In genomic region chr5:111806150-111806549, GRCh38 we compare ENCODE assay signal across 17 cellular contexts. TPM values are rescaled to one million over a fixed set of nuclear protein-coding genes. Genes with fewer than 3 reads are reported as not detected.
DNase-seq lines count a peak whose midpoint lies in the region; ATAC-seq, FAIRE-seq and TF ChIP-seq lines count a peak whose summit lies in the region.
"Had no signal": no experiment of that assay in that cellular context is flagged by ENCODE, and none has a peak within 500 bp of the region (broad histone marks: within the 10 kb centered on the region; RNA-seq: fewer than 3 reads in every experiment).

No MANE protein-coding gene starts in this region.

- H2BK12ac ChIP-seq in H1 (ENCODE audit: low read depth, low read length) = no peak overlapping the region

- H3K79me1 ChIP-seq in IMR-90 (ENCODE audit: low read depth in 1 of 2, low read length in 2 of 2) (no peaks in the 10 kb centered on the region), H1 (ENCODE audit: low read depth, low read length) (no peaks in the 10 kb centered on the region)

- in situ Hi-C loops in IMR-90 (cut with MboI; ENCODE audit: low sequenced_read_pairs) = no loop called here

- H3K23me2 ChIP-seq in H1 (ENCODE audit: low read depth, low read length) = no peaks in the 10 kb centered on the region; the same call in 1 of the 2 replicates

- no peak overlapping the region for H4K8ac ChIP-seq in IMR-90 (ENCODE audit: low read depth in 2 of 2, low read length in 2 of 2)
- H4K8ac ChIP-seq in H1 (ENCODE audit: extremely low read depth, insufficient read depth, low read length) = no peak overlapping the region

- H3K14ac ChIP-seq in IMR-90 (replicated peaks; ENCODE audit: low read depth, low read length) (no peak overlapping the region), H1 (ENCODE audit: insufficient read length) (no peak overlapping the region)

- dilution Hi-C loops in IMR-90 (cut with HindIII; ENCODE audit: low sequenced_read_pairs, unreplicated experiment) = no loop called here

- no peak overlapping the region for H2AK9ac ChIP-seq in IMR-90 (replicated peaks; ENCODE audit: low read depth, low read length, poor library complexity)

- H3K4me2 ChIP-seq in IMR-90 (ENCODE audit: low read depth, low read length) (no peak overlapping the region), H1 (ENCODE audit: insufficient read depth in 1 of 2, low read depth in 2 of 2, low read length in 2 of 2) (no peak overlapping the region)

- H4K20me1 ChIP-seq in IMR-90 (ENCODE audit: insufficient read depth, low read length) (no peaks in the 10 kb centered on the region), H1 (replicated peaks in 1 of 2; ENCODE audit: control insufficient read depth in 1 of 2, insufficient read depth in 2 of 2, low read length in 2 of 2) (no peaks in the 10 kb centered on the region)

- no peak for TF ChIP-seq RAD21 in IMR-90 (IDR thresholded peaks at IDR 0.05; ENCODE audit: low read length)
- no peak for TF ChIP-seq RAD21 in H1 (IDR thresholded peaks at IDR 0.05 in 1 of 2, conservative IDR thresholded peaks at IDR 0.05 in 1 of 2; ENCODE audit: low read depth in 2 of 2, low read length in 2 of 2)

- H3K9me1 ChIP-seq in IMR-90 (ENCODE audit: insufficient read depth, low read length) = no peaks in the 10 kb centered on the region

- WGBS in IMR-90 (ENCODE audit: extremely low coverage in 2 of 2, insufficient read length in 1 of 2), 2 experiments = no CpG with 5 or more reads among the region's 2 CpGs
- WGBS in H1 (ENCODE audit: extremely low coverage in 1 of 2, insufficient coverage in 1 of 2, insufficient read length in 1 of 2, insufficient replicate concordance in 2 of 2, low coverage in 1 of 2, low lambda C conversion rate in 2 of 2, missing lambda C conversion rate in 1 of 2), 2 experiments = 88% methylated on average over 2 of the region's 2 CpGs; no CpG with 5 or more reads in 1 of the 2 experiments

- no peak overlapping the region for H2BK15ac ChIP-seq in IMR-90 (ENCODE audit: low read depth, low read length)
- no peak overlapping the region for H2BK15ac ChIP-seq in H1 (ENCODE audit: low read length)

- H2AK5ac ChIP-seq in IMR-90 (ENCODE audit: low read depth, low read length) (no peak overlapping the region), H1 (ENCODE audit: low read depth, low read length) (no peak overlapping the region)

- H4K91ac ChIP-seq in IMR-90 (ENCODE audit: insufficient read depth, low read depth, low read length) = no peak overlapping the region
- no peak overlapping the region for H4K91ac ChIP-seq in H1 (replicated peaks; ENCODE audit: insufficient read length, low read length)

- no peaks in the 10 kb centered on the region for H3K36me3 ChIP-seq in IMR-90 (ENCODE audit: control insufficient read depth, insufficient read depth, low read length)
- H3K36me3 ChIP-seq in H1 (ENCODE audit: control insufficient read depth in 2 of 4, insufficient read depth in 4 of 4, low read length in 3 of 4) = no peaks in the 10 kb centered on the region
- no peaks in the 10 kb centered on the region for H3K36me3 ChIP-seq in thoracic aorta
- no peaks in the 10 kb centered on the region for H3K36me3 ChIP-seq in colonic mucosa

- no peak for TF ChIP-seq CTCF in IMR-90 (conservative IDR thresholded peaks at IDR 0.05; ENCODE audit: low read depth, low read length)
- no peak for TF ChIP-seq CTCF in H1 (IDR thresholded peaks at IDR 0.05; ENCODE audit: control extremely low read depth in 1 of 3, insufficient read depth in 1 of 3, low read depth in 1 of 3, low read length in 3 of 3)
- no peak for TF ChIP-seq CTCF in thoracic aorta (IDR thresholded peaks at IDR 0.05)
- TF ChIP-seq CTCF in colonic mucosa (IDR thresholded peaks at IDR 0.05) = no peak

- TF ChIP-seq POLR2A in IMR-90 (IDR thresholded peaks at IDR 0.05; ENCODE audit: low read depth, low read length) (no peak), H1 (IDR thresholded peaks at IDR 0.05; ENCODE audit: control extremely low read depth in 1 of 2, low read depth in 2 of 2, low read length in 2 of 2) (no peak), H54 (IDR thresholded peaks at IDR 0.05; ENCODE audit: low read depth, low read length) (no peak)

- no peaks in the 10 kb centered on the region for H3K27me3 ChIP-seq in IMR-90 (ENCODE audit: control insufficient read depth, insufficient read depth, low read length)
- no peaks in the 10 kb centered on the region for H3K27me3 ChIP-seq in H1 (replicated peaks in 1 of 4; ENCODE audit: control insufficient read depth in 3 of 4, extremely low read depth in 1 of 4, insufficient read depth in 3 of 4, low read length in 3 of 4)
- no peaks in the 10 kb centered on the region for H3K27me3 ChIP-seq in thoracic aorta (replicated peaks; ENCODE audit: insufficient read depth)
- H3K27me3 ChIP-seq in colonic mucosa = no peaks in the 10 kb centered on the region

- no TSS peak for BruUV-seq in IMR-90 (replicated peaks; lab: Mats Ljungman, UMichigan)

- no peak overlapping the region for H3K27ac ChIP-seq in IMR-90 (ENCODE audit: insufficient read depth, low read length)
- no peak overlapping the region for H3K27ac ChIP-seq in H1 (ENCODE audit: low read depth, low read length)
- H3K27ac ChIP-seq in thoracic aorta = peak overlapping the region; percentile 64 to 81
- H3K27ac ChIP-seq in colonic mucosa = no peak overlapping the region
- H3K27ac ChIP-seq: GM23248 had no signal

- H3K18ac ChIP-seq in IMR-90 (ENCODE audit: low read depth, low read length) = no peak overlapping the region
- H3K18ac ChIP-seq in H1 (ENCODE audit: extremely low read depth, low read length) = no peak overlapping the region

- no peak overlapping the region for H3K4ac ChIP-seq in IMR-90 (ENCODE audit: low read depth, low read length)
- no peak overlapping the region for H3K4ac ChIP-seq in H1 (replicated peaks; ENCODE audit: insufficient read length, low read depth, low read length)

- H2BK120ac ChIP-seq in IMR-90 (ENCODE audit: low read depth, low read length) (no peak overlapping the region), H1 (replicated peaks; ENCODE audit: low read depth, low read length) (no peak overlapping the region)

- H3K9ac ChIP-seq in IMR-90 (ENCODE audit: low read depth, low read length) (no peak overlapping the region), H1 (replicated peaks in 1 of 4; ENCODE audit: extremely low read depth in 1 of 4, low read depth in 3 of 4, low read length in 3 of 4) (no peak overlapping the region), colonic mucosa (ENCODE audit: low read depth in 2 of 2, low read length in 2 of 2) (no peak overlapping the region)
- H3K9ac ChIP-seq: GM23248 had no signal

- no peak for FAIRE-seq in H1 (lab: Jason Lieb, UNC)
- FAIRE-seq in H54 (lab: Jason Lieb, UNC) = no peak
- FAIRE-seq: G401.6, GM12892 had no signal

- intact Hi-C loops in IMR-90 (cut with micrococcal nuclease) (no loop called here), colonic mucosa (cut with DNase I) (no loop called here)

- H3K23ac ChIP-seq in IMR-90 (ENCODE audit: low read depth, low read length) = no peak overlapping the region
- H3K23ac ChIP-seq in H1 (ENCODE audit: insufficient read length) = no peak overlapping the region

- no peaks in the 10 kb centered on the region for H3K9me3 ChIP-seq in IMR-90 (ENCODE audit: control insufficient read depth, insufficient read depth, low read length)
- H3K9me3 ChIP-seq in H1 (ENCODE audit: insufficient read depth in 2 of 2, low read depth in 1 of 2, low read length in 1 of 2) = no peaks in the 10 kb centered on the region
- H3K9me3 ChIP-seq in thoracic aorta = no peaks in the 10 kb centered on the region
- H3K9me3 ChIP-seq in colonic mucosa = no peaks in the 10 kb centered on the region

- no peaks in the 10 kb centered on the region for H3K79me2 ChIP-seq in H1 (ENCODE audit: control insufficient read depth in 1 of 2, insufficient read depth in 2 of 2, low read length in 2 of 2)

- H2AFZ ChIP-seq in IMR-90 (replicated peaks; ENCODE audit: low read length, poor library complexity) = no peak overlapping the region
- 0 out of 2 replicates have a peak overlapping the region, but pooled peaks have one; percentile 33 for H2AFZ ChIP-seq in H1 (ENCODE audit: low read length)
- H2AFZ ChIP-seq: GM23248 had no signal

- CTCF ChIA-PET in IMR-90 (lab: Yijun Ruan, JAX) (no interaction called here), H1 (lab: Charles Lee; ENCODE audit: partially characterized antibody) (interaction anchor here (1.3 kb wide), 1 partner anchor 14 kb away, joined by 3 read pairs; no protein-coding TSS in a partner anchor)

- no peak overlapping the region for H3K56ac ChIP-seq in IMR-90 (ENCODE audit: extremely low read depth, insufficient read depth, low read length)
- H3K56ac ChIP-seq in H1 (replicated peaks; ENCODE audit: insufficient read length, low read depth, low read length) = no peak overlapping the region

- POLR2A ChIA-PET in IMR-90 (lab: Charles Lee; ENCODE audit: unreplicated experiment) = no interaction called here
- POLR2A ChIA-PET in H1 (lab: Charles Lee; ENCODE audit: partially characterized antibody) = no interaction called here

- no peaks in the 10 kb centered on the region for H3K4me1 ChIP-seq in IMR-90 (ENCODE audit: control insufficient read depth, insufficient read depth, low read length)
- peaks cover 0 to 2% (median 0%) of the 10 kb centered on the region in 4 experiments; a peak in 1 of 7 replicates for H3K4me1 ChIP-seq in H1 (replicated peaks in 1 of 4; ENCODE audit: control insufficient read depth in 3 of 4, insufficient read depth in 4 of 4, low read length in 3 of 4)
- H3K4me1 ChIP-seq in thoracic aorta (ENCODE audit: control insufficient read depth in 1 of 2, low read depth in 2 of 2) = peaks cover 14 to 42% of the 10 kb centered on the region in 2 donors
- no peaks in the 10 kb centered on the region for H3K4me1 ChIP-seq in colonic mucosa

- no peak for ATAC-seq in IMR-90 (ENCODE audit: low read depth)
- ATAC-seq in thoracic aorta (ENCODE audit: insufficient number of reproducible peaks, low FRiP score, low read depth) = no peak
- ATAC-seq in HG03135 (IDR thresholded peaks at IDR 0.05; ENCODE audit: unreplicated experiment) = no peak

- no peak overlapping the region for H2BK5ac ChIP-seq in IMR-90 (ENCODE audit: low read depth, low read length, poor library complexity, severe bottlenecking)
- H2BK5ac ChIP-seq in H1 (ENCODE audit: low read depth, low read length) = no peak overlapping the region

- TF ChIP-seq EP300 in H1 (IDR thresholded peaks at IDR 0.05; ENCODE audit: borderline replicate concordance in 1 of 2, low read depth in 2 of 2, low read length in 2 of 2) = no peak

- H3K4me3 ChIP-seq in IMR-90 (ENCODE audit: insufficient read depth, low read depth, low read length) (no peak overlapping the region), H1 (ENCODE audit: extremely low read depth in 1 of 4, insufficient read depth in 2 of 4, low read depth in 3 of 4, low read length in 4 of 4) (no peak overlapping the region), thoracic aorta (no peak overlapping the region), colonic mucosa (no peak overlapping the region)
- H3K4me3 ChIP-seq: GM23248 had no signal

- H4K5ac ChIP-seq in IMR-90 (ENCODE audit: low read depth, low read length) (no peak overlapping the region), H1 (ENCODE audit: insufficient read length, low read depth, low read length) (no peak overlapping the region)

- DNase-seq in IMR-90 (no peak), H1 (ENCODE audit: low read depth in 1 of 2, low spot score in 2 of 2) (no peak), thoracic aorta (ENCODE audit: low spot score) (no peak), colonic mucosa (no peak), H54 (ENCODE audit: insufficient read length, low spot score) (no peak)
- DNase-seq: C1 segment of cervical spinal cord; Calu3; CD4-positive, alpha-beta memory T cell; COR-L47; DMS53; DMS79 treated with DMSO at 0.1 percent for 48 hours; GM23248; H7; HCEC 1CT had no signal

- H2BK20ac ChIP-seq in IMR-90 (ENCODE audit: low read depth, low read length) = 0 out of 2 replicates have a peak overlapping the region, but pooled peaks have one; percentile 2
- H2BK20ac ChIP-seq in H1 (ENCODE audit: low read length) = no peak overlapping the region

RNA-seq across cellular contexts. Expression of gene NREP, which starts 49.2 kb away (rescaled TPM):
- total RNA-seq in IMR-90 (2012; rRNA removed) (178 and 234 TPM in 2 replicates), thoracic aorta (10 to 100 TPM; 15.3 to 18.0 TPM), colonic mucosa (10 to 100 TPM; 16.6 to 19.0 TPM)
- polyA plus RNA-seq in IMR-90 (2012; rRNA removed) (246 and 277 TPM in 2 replicates), H1 (2011; rRNA removed) (171 and 301 TPM in 2 replicates)
- polyA plus RNA-seq in IMR-90 (2012; cell fraction: cytosol; rRNA removed) = 42.7 and 48.6 TPM in 2 replicates
- polyA plus RNA-seq in IMR-90 (2012; cell fraction: nucleus; rRNA removed; ENCODE audit: low replicate concordance) = 62.1 and 406 TPM in 2 replicates
- total RNA-seq in H1 (2021; fragmentation: NEBNext Ultra II Directional; extraction: Animal tissue kit (Norgen Biotek cat#: 25700)) = 254 and 271 TPM in 2 replicates
- 298 TPM for polyA plus RNA-seq in H1 (2011; cell fraction: cytosol; rRNA removed)
- 110 TPM for polyA plus RNA-seq in H1 (2011; cell fraction: nucleus; rRNA removed)
- 155 to 220 TPM (median 172 TPM) in 4 replicates for polyA plus RNA-seq in H1 (2012, experiment 1 of 2)
- 147 TPM for polyA plus RNA-seq in H1 (2012, experiment 2 of 2)
- 272 TPM for polyA plus RNA-seq in H1 (2013, experiment 1 of 2)
- polyA plus RNA-seq in H1 (2013, experiment 2 of 2) = 278 TPM
- 145 and 168 TPM in 2 replicates for polyA minus RNA-seq in H1 (2011; rRNA and poly(A)+ RNA removed)
- 88.7 TPM for polyA minus RNA-seq in H1 (2011; cell fraction: cytosol; rRNA and poly(A)+ RNA removed)
- 211 TPM for polyA minus RNA-seq in H1 (2011; cell fraction: nucleus; rRNA and poly(A)+ RNA removed)

Comparison
In these comparisons a context has a peak if more than half of its experiments do, and no peak if none do; other contexts are left out.
1. H3K27ac ChIP-seq: peak in thoracic aorta (2 of 2); none in IMR-90 (single experiment), H1 (single experiment) and colonic mucosa (single experiment).